ENCODE assay signal across 12 cellular contexts in the genomic region with DNA sequence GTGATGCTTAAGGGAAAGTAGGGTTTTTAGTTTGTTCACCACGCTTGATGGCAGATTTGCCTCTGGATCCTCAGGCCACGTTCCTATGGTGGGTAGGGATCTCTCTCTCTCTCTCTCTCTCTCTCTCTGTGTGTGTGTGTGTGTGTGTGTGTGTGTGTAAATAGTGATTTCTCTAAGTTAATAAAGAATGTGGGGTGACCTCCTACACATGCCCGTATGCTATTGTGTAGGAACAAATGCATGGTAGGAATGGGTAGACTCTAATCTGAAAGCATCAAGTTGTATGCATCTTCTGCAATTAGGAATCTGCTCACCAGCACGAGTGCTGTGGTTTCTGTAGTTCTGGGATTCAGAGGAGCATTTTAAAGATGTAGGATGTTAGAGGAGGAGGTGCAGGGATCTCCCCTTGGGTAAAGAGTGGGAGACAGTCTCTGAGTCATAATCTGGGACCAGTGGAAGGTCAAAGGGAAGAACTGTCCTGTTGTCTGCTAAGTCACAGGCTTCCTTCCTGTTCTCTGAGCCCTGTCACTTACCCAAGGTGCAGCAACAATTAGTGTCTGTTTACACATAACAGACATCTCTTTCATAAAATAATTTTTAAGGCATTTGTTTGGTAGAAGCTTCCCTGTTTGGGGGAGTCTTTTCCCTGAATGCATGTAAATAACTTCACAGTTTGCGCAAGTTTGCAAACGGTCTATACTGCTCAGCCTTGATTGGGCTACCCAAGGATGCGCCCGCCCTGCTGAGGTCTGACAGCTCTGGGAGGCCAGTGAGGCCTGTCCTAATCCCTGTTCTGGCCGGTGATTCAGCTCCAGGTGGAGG.
DNase-seq lines count a peak whose midpoint lies in the region; ATAC-seq and TF ChIP-seq lines count a peak whose summit lies in the region.
"Had no signal": no experiment of that assay in that cellular context is flagged by ENCODE, and none has a peak within 500 bp of the region (broad histone marks: within the 10 kb centered on the region; RNA-seq: fewer than 3 reads in every experiment).

No MANE protein-coding gene starts in this region.

- H3K4me1 ChIP-seq in tibial artery, result peaks cover 0 to 91% (median 43%) of the 10 kb centered on the region in 4 donors

- ATAC-seq in HG03457 (IDR thresholded peaks at IDR 0.05; ENCODE audit: unreplicated experiment), result no peak
- ATAC-seq in HG02571 (IDR thresholded peaks at IDR 0.05; ENCODE audit: unreplicated experiment), result no peak

- peak overlapping the region; percentile 2 for H3K4me3 Mint-ChIP-seq in endothelial cell (ENCODE audit: unreplicated experiment)
- no peak overlapping the region for H3K4me3 Mint-ChIP-seq in nephron progenitor cell
- H3K4me3 Mint-ChIP-seq: dendritic cell treated with granulocyte-macrophage colony-stimulating factor and Interleukin-4, amounts not matched to agents 40 ng/mL and 50 ng/mL, for 4 days had no signal

- H3K27ac ChIP-seq in tibial artery, result no peak overlapping the region
- H3K27ac ChIP-seq: thoracic aorta had no signal

- peak overlapping the region; percentile 77 for H3K27ac Mint-ChIP-seq in endothelial cell (ENCODE audit: unreplicated experiment)
- peak overlapping the region; percentile 17 for H3K27ac Mint-ChIP-seq in nephron progenitor cell
- H3K27ac Mint-ChIP-seq: dendritic cell treated with granulocyte-macrophage colony-stimulating factor and Interleukin-4, amounts not matched to agents 40 ng/mL and 50 ng/mL, for 4 days had no signal

- DNase-seq in COLO829 (ENCODE audit: low spot score) (peak; percentile 94), MV-4-11 (lab: John Stamatoyannopoulos, UW) (peak; percentile 40), endothelial cell (ENCODE audit: low spot score) (no peak), nephron progenitor cell (no peak), NCI-H446 treated with DMSO at 0.1 percent for 48 hours (lab: John Stamatoyannopoulos, UW) (no peak), tibial artery (no peak)
- DNase-seq: activated effector memory CD4-positive, alpha-beta T cell treated with anti-CD3 and anti-CD28 coated beads, Interleukin-2, amount 50 U/mL, for 16 hours; NCI-H1092 had no signal

- H3K36me3 Mint-ChIP-seq in endothelial cell (ENCODE audit: low read depth, unreplicated experiment) (peaks cover 3% of the 10 kb centered on the region), nephron progenitor cell (ENCODE audit: low read depth) (no peaks in the 10 kb centered on the region)

- H3K36me3 ChIP-seq in tibial artery, result no peaks in the 10 kb centered on the region
- H3K36me3 ChIP-seq: thoracic aorta had no signal

- H3K4me3 ChIP-seq in tibial artery, result no peak overlapping the region
- H3K4me3 ChIP-seq: thoracic aorta had no signal

- no peaks in the 10 kb centered on the region for H3K9me3 ChIP-seq in tibial artery
- H3K9me3 ChIP-seq: thoracic aorta had no signal

- H3K27me3 Mint-ChIP-seq in endothelial cell (ENCODE audit: unreplicated experiment) (peaks cover 4% of the 10 kb centered on the region), nephron progenitor cell (ENCODE audit: low read depth, poor library complexity) (peaks cover 3% of the 10 kb centered on the region)
- H3K27me3 Mint-ChIP-seq: dendritic cell treated with granulocyte-macrophage colony-stimulating factor and Interleukin-4, amounts not matched to agents 40 ng/mL and 50 ng/mL, for 4 days had no signal

- H3K4me1 Mint-ChIP-seq in endothelial cell (ENCODE audit: unreplicated experiment) (peaks cover 63% of the 10 kb centered on the region), nephron progenitor cell (peaks cover 83% of the 10 kb centered on the region)

- H3K9me3 Mint-ChIP-seq in endothelial cell (ENCODE audit: unreplicated experiment) (no peaks in the 10 kb centered on the region), nephron progenitor cell (no peaks in the 10 kb centered on the region)
- H3K9me3 Mint-ChIP-seq: dendritic cell treated with granulocyte-macrophage colony-stimulating factor and Interleukin-4, amounts not matched to agents 40 ng/mL and 50 ng/mL, for 4 days had no signal

- intact Hi-C loops in tibial artery (cut with DNase I; ENCODE audit: low total_unique reads), result loop anchor here (10.0 kb wide), 1 partner anchor 57 kb away; no protein-coding TSS in a partner anchor

- H3K27me3 ChIP-seq in tibial artery, result no peaks in the 10 kb centered on the region

- TF ChIP-seq CTCF in endothelial cell (IDR thresholded peaks at IDR 0.05; ENCODE audit: unreplicated experiment) (no peak), nephron progenitor cell (IDR thresholded peaks at IDR 0.05) (no peak), tibial artery (IDR thresholded peaks at IDR 0.05) (no peak)

Comparison
In these comparisons a context has a peak if more than half of its experiments do, and no peak if none do; other contexts are left out.
1. DNase-seq: peak in COLO829 (single experiment) and MV-4-11 (single experiment); none in endothelial cell (single experiment), nephron progenitor cell (single experiment), NCI-H446 treated with DMSO at 0.1 percent for 48 hours (single experiment) and tibial artery (0 of 2).